21 cellular contexts compared by ENCODE assay signal in the genomic region with DNA sequence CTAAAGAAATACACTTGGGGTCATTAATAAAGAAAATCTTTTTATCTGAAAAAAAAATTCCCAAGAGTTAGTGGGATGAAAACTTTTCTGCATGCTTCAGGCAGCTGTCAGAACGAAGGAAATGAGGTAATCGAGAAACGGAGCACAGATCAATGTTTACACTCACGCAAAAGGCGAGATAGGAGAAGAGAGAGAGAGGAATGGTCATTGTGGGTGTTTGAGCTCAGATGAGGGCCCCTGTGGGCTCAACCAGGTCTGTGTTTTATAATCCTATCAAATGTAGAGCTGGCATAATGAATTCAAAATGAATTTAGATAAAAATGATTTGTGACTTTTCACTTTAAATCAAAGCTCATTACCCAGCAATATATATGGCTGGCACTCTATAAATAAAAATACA. TPM values are rescaled to one million over a fixed set of nuclear protein-coding genes. Genes with fewer than 3 reads are reported as not detected.
A peak's percentile ranks its signal among the peaks of the same experiment; 100 is the strongest.
DNase-seq lines count a peak whose midpoint lies in the region; FAIRE-seq and TF ChIP-seq lines count a peak whose summit lies in the region.
"Had no signal": no experiment of that assay in that cellular context is flagged by ENCODE, and none has a peak within 500 bp of the region (broad histone marks: within the 10 kb centered on the region; RNA-seq: fewer than 3 reads in every experiment).

No MANE protein-coding gene starts in this region.

- no peaks in the 10 kb centered on the region for H3K9me3 ChIP-seq in BLaER1 treated with 17β-estradiol and CSF1 and Interleukin-3, amounts not matched to agents 10 nM and 100 nM (replicated peaks in 1 of 11)
- no peaks in the 10 kb centered on the region for H3K9me3 ChIP-seq in osteoblast (ENCODE audit: low read depth, low read length)
- no peaks in the 10 kb centered on the region for H3K9me3 ChIP-seq in WERI-Rb-1 (ENCODE audit: severe bottlenecking)
- H3K9me3 ChIP-seq: gastrocnemius medialis had no signal

- H3K36me3 ChIP-seq in BLaER1 treated with 17β-estradiol and CSF1 and Interleukin-3, amounts not matched to agents 10 nM and 100 nM, result no peaks in the 10 kb centered on the region
- no peaks in the 10 kb centered on the region for H3K36me3 ChIP-seq in osteoblast (ENCODE audit: insufficient read depth, low read length)
- H3K36me3 ChIP-seq in WERI-Rb-1, result no peaks in the 10 kb centered on the region
- H3K36me3 ChIP-seq: gastrocnemius medialis had no signal

- H4K20me1 ChIP-seq in BLaER1 treated with 17β-estradiol and CSF1 and Interleukin-3, amounts not matched to agents 10 nM and 100 nM, result no peaks in the 10 kb centered on the region
- no peaks in the 10 kb centered on the region for H4K20me1 ChIP-seq in osteoblast (ENCODE audit: insufficient read depth, low read length)

- no peak overlapping the region for H3K9ac ChIP-seq in BLaER1 treated with 17β-estradiol and CSF1 and Interleukin-3, amounts not matched to agents 10 nM and 100 nM

- H3K27ac ChIP-seq in BLaER1 treated with 17β-estradiol and CSF1 and Interleukin-3, amounts not matched to agents 10 nM and 100 nM, result no peak overlapping the region
- H3K27ac ChIP-seq in osteoblast (ENCODE audit: low read depth, low read length) (peak overlapping the region; percentile 9), WERI-Rb-1 (no peak overlapping the region)
- H3K27ac ChIP-seq: gastrocnemius medialis, RWPE1 had no signal

- peak overlapping the region; percentile 0 to 65 (median 21); a peak in 13 of 22 replicates for H3K4me2 ChIP-seq in BLaER1 treated with 17β-estradiol and CSF1 and Interleukin-3, amounts not matched to agents 10 nM and 100 nM
- H3K4me2 ChIP-seq in osteoblast (ENCODE audit: insufficient read depth, low read length), result peak overlapping the region; percentile 80

- peaks cover 0 to 14% (median 7%) of the 10 kb centered on the region in 10 experiments; a peak in 10 of 20 replicates for H3K4me1 ChIP-seq in BLaER1 treated with 17β-estradiol and CSF1 and Interleukin-3, amounts not matched to agents 10 nM and 100 nM
- peaks cover 8% of the 10 kb centered on the region for H3K4me1 ChIP-seq in osteoblast (ENCODE audit: insufficient read depth, low read length)
- H3K4me1 ChIP-seq: gastrocnemius medialis had no signal

- H3K79me2 ChIP-seq in osteoblast (ENCODE audit: insufficient read depth, low read length), result no peaks in the 10 kb centered on the region

- peak overlapping the region; percentile 25 for H2AFZ ChIP-seq in osteoblast (ENCODE audit: low read length)

- peak; percentile 27 for DNase-seq in RCC 7860 (ENCODE audit: low spot score)
- DNase-seq in fibroblast of pulmonary artery (ENCODE audit: low read depth), result peak; percentile 24
- no peak for DNase-seq in osteoblast (ENCODE audit: insufficient read length, low spot score, missing footprints)
- DNase-seq in WERI-Rb-1, result no peak
- no peak for DNase-seq in NCI-H187 (lab: John Stamatoyannopoulos, UW)
- DNase-seq in NCI-H2081 (lab: John Stamatoyannopoulos, UW), result no peak
- no peak for DNase-seq in KG1 (lab: John Stamatoyannopoulos, UW)
- DNase-seq: activated CD4-positive, alpha-beta T cell treated with anti-CD3 and anti-CD28 coated beads, Interleukin-2, amount 10 ng/mL, durations not matched to agents 7 days and 5 days; CD4-positive, alpha-beta memory T cell; gastrocnemius medialis; naive B cell; NCI-H1930; NCI-H446; NK-92 treated with Interleukin-12 subunit alpha and Interleukin-12 subunit beta, amount 100 ng/mL, for 24 hours had no signal

- no peak overlapping the region for H3K4me3 ChIP-seq in BLaER1 treated with 17β-estradiol and CSF1 and Interleukin-3, amounts not matched to agents 10 nM and 100 nM
- H3K4me3 ChIP-seq in fibroblast of pulmonary artery (replicated peaks; ENCODE audit: low read depth, low read length), result peak overlapping the region; percentile 31
- H3K4me3 ChIP-seq in osteoblast (ENCODE audit: insufficient read depth, low read length), result peak overlapping the region; percentile 62
- no peak overlapping the region for H3K4me3 ChIP-seq in WERI-Rb-1 (ENCODE audit: low read depth, low read length)
- H3K4me3 ChIP-seq: lung had no signal

- FAIRE-seq in RCC 7860 (lab: Jason Lieb, UNC), result no peak
- FAIRE-seq: colon, GM18507, H1 had no signal

- no peaks in the 10 kb centered on the region for H3K27me3 ChIP-seq in BLaER1 treated with 17β-estradiol and CSF1 and Interleukin-3, amounts not matched to agents 10 nM and 100 nM
- H3K27me3 ChIP-seq in osteoblast (ENCODE audit: insufficient read depth, low read length) (no peaks in the 10 kb centered on the region), WERI-Rb-1 (ENCODE audit: insufficient read depth, low read depth, severe bottlenecking) (no peaks in the 10 kb centered on the region)
- H3K27me3 ChIP-seq: gastrocnemius medialis had no signal

- no peak for TF ChIP-seq CTCF in fibroblast of pulmonary artery (IDR thresholded peaks at IDR 0.05; ENCODE audit: low read length, missing control alignments)
- TF ChIP-seq CTCF in osteoblast (IDR thresholded peaks at IDR 0.05; ENCODE audit: extremely low read depth, low read depth, low read length), result no peak
- TF ChIP-seq CTCF in WERI-Rb-1 (IDR thresholded peaks at IDR 0.05; ENCODE audit: low read depth, low read length), result no peak

RNA-seq across cellular contexts. Expression of gene RXFP2, which starts 6.3 kb away (rescaled TPM):
- total RNA-seq in osteoblast, result not detected in 2 replicates
- total RNA-seq: activated CD4-positive, alpha-beta T cell treated with anti-CD3 and anti-CD28 coated beads, Interleukin-2, amount 10 ng/mL, durations not matched to agents 7 days and 5 days; CD4-positive, alpha-beta memory T cell; H1; lung; posterior vena cava had no signal

Comparison
In these comparisons a context has a peak if more than half of its experiments do, and no peak if none do; other contexts are left out.
1. H3K4me3 ChIP-seq: peak in fibroblast of pulmonary artery (single experiment) and osteoblast (single experiment); none in BLaER1 treated with 17β-estradiol and CSF1 and Interleukin-3, amounts not matched to agents 10 nM and 100 nM (0 of 10) and WERI-Rb-1 (single experiment).
2. DNase-seq: peak in RCC 7860 (single experiment) and fibroblast of pulmonary artery (single experiment); none in osteoblast (single experiment), WERI-Rb-1 (single experiment), NCI-H187 (0 of 2), NCI-H2081 (0 of 2) and KG1 (single experiment).